ENCODE assay signal across 23 cellular contexts in the genomic region with DNA sequence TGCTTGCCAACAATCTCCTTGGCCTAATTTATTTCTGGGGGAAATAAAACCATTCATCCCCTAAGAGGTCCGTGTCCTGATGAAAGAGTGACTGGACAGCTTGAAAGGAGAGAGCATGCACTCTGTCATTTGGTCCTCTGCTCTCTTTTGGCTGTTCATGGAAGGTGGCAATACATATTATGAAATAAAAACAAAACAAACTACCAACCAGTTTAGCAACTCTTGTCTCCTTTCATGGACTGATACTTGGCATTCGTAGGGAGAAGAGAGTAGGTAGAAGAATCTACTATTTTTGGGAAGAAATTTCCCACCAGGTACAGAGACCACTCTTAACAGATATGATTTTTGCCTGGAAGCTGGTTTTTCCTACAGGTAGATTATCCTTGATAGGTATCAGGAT. TPM values are rescaled to one million over a fixed set of nuclear protein-coding genes. Genes with fewer than 3 reads are reported as not detected.
DNase-seq lines count a peak whose midpoint lies in the region; ATAC-seq and TF ChIP-seq lines count a peak whose summit lies in the region.
"Had no signal": no experiment of that assay in that cellular context is flagged by ENCODE, and none has a peak within 500 bp of the region (broad histone marks: within the 10 kb centered on the region; RNA-seq: fewer than 3 reads in every experiment).

No MANE protein-coding gene starts in this region.

- H3K4me3 ChIP-seq in hepatocyte (no peak overlapping the region), GM23248 (no peak overlapping the region)
- H3K4me3 ChIP-seq: cardiac muscle cell, SJSA1, spleen had no signal

- H3K79me2 ChIP-seq in hepatocyte = peaks cover 20% of the 10 kb centered on the region
- H3K79me2 ChIP-seq in GM23248 (ENCODE audit: insufficient read depth) = no peaks in the 10 kb centered on the region

- H3K36me3 Mint-ChIP-seq in WTC11 (no peaks in the 10 kb centered on the region), progenitor cell of endocrine pancreas (ENCODE audit: insufficient read depth) (no peaks in the 10 kb centered on the region)
- H3K36me3 Mint-ChIP-seq: CD14-positive monocyte had no signal

- H3K36me3 ChIP-seq in hepatocyte (replicated peaks; ENCODE audit: insufficient read depth, low read depth) = no peaks in the 10 kb centered on the region
- H3K36me3 ChIP-seq in GM23248 (ENCODE audit: low read depth) = no peaks in the 10 kb centered on the region
- H3K36me3 ChIP-seq: cardiac muscle cell, SJSA1, spleen had no signal

- DNase-seq in WTC11 (ENCODE audit: low spot score) (no peak), hepatocyte (ENCODE audit: low spot score) (no peak), progenitor cell of endocrine pancreas (ENCODE audit: low spot score, unreplicated experiment) (no peak), GM23248 (no peak), NOMO-1 treated with dmso at 0.1 percent for 144 hours (lab: John Stamatoyannopoulos, UW; ENCODE audit: unreplicated experiment) (no peak), SHP77 (lab: John Stamatoyannopoulos, UW) (no peak), NCI-H526 treated with DMSO at 0.1 percent for 48 hours (lab: John Stamatoyannopoulos, UW) (no peak)
- DNase-seq: activated CD4-positive, alpha-beta T cell treated with anti-CD3 and anti-CD28 coated beads, Interleukin-2, amount 50 U/mL, for 48 hours; activated naive CD4-positive, alpha-beta T cell; activated T-cell treated with anti-CD3 and anti-CD28 coated beads for 4 hours; KG1; spleen; stimulated activated CD4-positive, alpha-beta T cell treated with anti-CD3 and anti-CD28 coated beads, Interleukin-4, amount 100 ng/mL, for 24 hours; T-helper 17 cell had no signal

- H3K4me3 Mint-ChIP-seq in WTC11 (no peak overlapping the region), progenitor cell of endocrine pancreas (ENCODE audit: low read depth) (peak overlapping the region; percentile 90)
- H3K4me3 Mint-ChIP-seq: CD14-positive monocyte; dendritic cell treated with granulocyte-macrophage colony-stimulating factor and Interleukin-4, amounts not matched to agents 40 ng/mL and 50 ng/mL, for 4 days; stimulated activated naive CD8-positive, alpha-beta T cell treated with anti-CD3 and anti-CD28 coated beads, Interleukin-15, Interleukin-2, amounts not matched to agents 100 ng/mL and 50 ng/mL, for 24 hours; T-helper 17 cell had no signal

- CTCF ChIA-PET in WTC11 (lab: Charles Lee) = interaction anchor here (0.5 to 3.2 kb wide), 15 partner anchors 9 to 398 kb away, joined by 3 to 22 read pairs (median 5); a partner anchor contains a TSS

- no peak for ATAC-seq in WTC11
- ATAC-seq: T-helper 17 cell had no signal

- peak overlapping the region; percentile 66 for H3K27ac Mint-ChIP-seq in WTC11
- peak overlapping the region; percentile 94 for H3K27ac Mint-ChIP-seq in progenitor cell of endocrine pancreas
- H3K27ac Mint-ChIP-seq: dendritic cell treated with granulocyte-macrophage colony-stimulating factor and Interleukin-4, amounts not matched to agents 40 ng/mL and 50 ng/mL, for 4 days; stimulated activated naive CD8-positive, alpha-beta T cell treated with anti-CD3 and anti-CD28 coated beads, Interleukin-15, Interleukin-2, amounts not matched to agents 100 ng/mL and 50 ng/mL, for 24 hours; T-helper 17 cell had no signal

- H3K4me1 Mint-ChIP-seq in WTC11 (peaks cover 49% of the 10 kb centered on the region), progenitor cell of endocrine pancreas (ENCODE audit: low read depth) (peaks cover 47% of the 10 kb centered on the region)

- TF ChIP-seq CTCF in C4-2B (conservative IDR thresholded peaks at IDR 0.05) (no peak; the same call in 1 of the 2 replicates), WTC11 (IDR thresholded peaks at IDR 0.05) (no peak), hepatocyte (IDR thresholded peaks at IDR 0.05; ENCODE audit: poor library complexity) (no peak), progenitor cell of endocrine pancreas (IDR thresholded peaks at IDR 0.05; ENCODE audit: unreplicated experiment) (no peak)

- H2AFZ ChIP-seq in hepatocyte (no peak overlapping the region), GM23248 (no peak overlapping the region)

- H3K9me2 ChIP-seq in hepatocyte (replicated peaks; ENCODE audit: insufficient read depth) (no peaks in the 10 kb centered on the region), GM23248 (ENCODE audit: insufficient read depth) (no peaks in the 10 kb centered on the region)

- H3K9me3 Mint-ChIP-seq in WTC11 (no peaks in the 10 kb centered on the region), progenitor cell of endocrine pancreas (ENCODE audit: low read depth) (no peaks in the 10 kb centered on the region)
- H3K9me3 Mint-ChIP-seq: CD14-positive monocyte; dendritic cell treated with granulocyte-macrophage colony-stimulating factor and Interleukin-4, amounts not matched to agents 40 ng/mL and 50 ng/mL, for 4 days; stimulated activated naive CD8-positive, alpha-beta T cell treated with anti-CD3 and anti-CD28 coated beads, Interleukin-15, Interleukin-2, amounts not matched to agents 100 ng/mL and 50 ng/mL, for 24 hours had no signal

- H3K9me3 ChIP-seq in hepatocyte (ENCODE audit: low read depth) (no peaks in the 10 kb centered on the region), GM23248 (ENCODE audit: low read depth) (no peaks in the 10 kb centered on the region)
- H3K9me3 ChIP-seq: SJSA1, spleen had no signal

- no peak overlapping the region for H3K9ac ChIP-seq in GM23248

- H3K4me2 ChIP-seq in hepatocyte (peak overlapping the region; percentile 51), GM23248 (ENCODE audit: unreplicated experiment) (no peak overlapping the region)

- no peaks in the 10 kb centered on the region for H4K20me1 ChIP-seq in hepatocyte (ENCODE audit: insufficient read depth, poor library complexity, severe bottlenecking)
- no peaks in the 10 kb centered on the region for H4K20me1 ChIP-seq in GM23248 (ENCODE audit: insufficient read depth)

- POLR2A ChIA-PET in WTC11 (lab: Charles Lee) = interaction anchor here (1.0 to 2.2 kb wide), 4 partner anchors 9 to 54 kb away, joined by 3 to 22 read pairs (median 4); a partner anchor contains a TSS

- no peaks in the 10 kb centered on the region for H3K27me3 Mint-ChIP-seq in WTC11 (ENCODE audit: low read depth)
- no peaks in the 10 kb centered on the region for H3K27me3 Mint-ChIP-seq in progenitor cell of endocrine pancreas

- H3K27ac ChIP-seq in C4-2B = peak overlapping the region; percentile 97; the same call in 1 of the 2 replicates
- peak overlapping the region; percentile 89 for H3K27ac ChIP-seq in hepatocyte
- no peak overlapping the region for H3K27ac ChIP-seq in GM23248
- H3K27ac ChIP-seq: cardiac muscle cell, SJSA1 had no signal

- H3K27me3 ChIP-seq in hepatocyte = no peaks in the 10 kb centered on the region
- H3K27me3 ChIP-seq in GM23248 (replicated peaks; ENCODE audit: insufficient read depth) = no peaks in the 10 kb centered on the region
- H3K27me3 ChIP-seq: SJSA1 had no signal

- 73% methylated on average over 2 of the region's 2 CpGs for WGBS in hepatocyte (ENCODE audit: low lambda C conversion rate, missing lambda C conversion rate)
- WGBS in GM23248 (ENCODE audit: low coverage in 1 of 2, low lambda C conversion rate in 2 of 2, missing lambda C conversion rate in 2 of 2), 2 experiments = 58 to 67% methylated on average over 2 of the region's 2 CpGs

- peaks cover 16% of the 10 kb centered on the region for H3F3A ChIP-seq in GM23248 (ENCODE audit: insufficient read depth)

- in situ Hi-C loops in GM23248 (cut with MboI) = no loop called here

- H3K4me1 ChIP-seq in hepatocyte (ENCODE audit: insufficient read depth) (peaks cover 20% of the 10 kb centered on the region), GM23248 (ENCODE audit: insufficient read depth) (peaks cover 22% of the 10 kb centered on the region)

TF ChIP-seq in WTC11, 78 proteins besides CTCF, POLR2A, EP300 and RAD21 (continues in another document):
- TF ChIP-seq FOXK1 (CRISPR knock-in tag; IDR thresholded peaks at IDR 0.05) (no peak), NR2C2 (CRISPR knock-in tag; IDR thresholded peaks at IDR 0.05) (no peak), MYBL2 (CRISPR knock-in tag; IDR thresholded peaks at IDR 0.05) (no peak)

RNA-seq across cellular contexts. Expression of a gene that starts 0.7 kb away (rescaled TPM):
- total RNA-seq in WTC11 (2021) (2.3 to 2.7 TPM (median 2.4 TPM) in 3 replicates), hepatocyte (16.7 and 18.3 TPM in 2 replicates), progenitor cell of endocrine pancreas (31.3 and 31.9 TPM in 2 replicates)
- polyA plus RNA-seq in hepatocyte (15.7 and 18.7 TPM in 2 replicates), GM23248 (2016; fragmentation: Nextera tagmentation; extraction: Ambion mirVana) (not detected in 2 replicates)
- total RNA-seq in GM23248 (2014; rRNA removed; shearing (Covaris generic)) = not detected in 2 replicates
- total RNA-seq: frontal cortex, H4 had no signal

RNA-seq across cellular contexts. Expression of a gene that starts 17.7 kb away (rescaled TPM):
- total RNA-seq in WTC11 (2021) (9.8 to 12.0 TPM (median 10.2 TPM) in 3 replicates), hepatocyte (25.7 and 25.8 TPM in 2 replicates), progenitor cell of endocrine pancreas (8.7 and 8.8 TPM in 2 replicates)
- polyA plus RNA-seq in hepatocyte (4.5 and 5.6 TPM in 2 replicates), GM23248 (2016; fragmentation: Nextera tagmentation; extraction: Ambion mirVana) (2.4 TPM in 2 replicates)
- total RNA-seq in GM23248 (2014; rRNA removed; shearing (Covaris generic)) = 6.7 and 7.8 TPM in 2 replicates

RNA-seq across cellular contexts. Expression of a gene that starts 19.8 kb away (rescaled TPM):
- total RNA-seq in WTC11 (2021) (16.8 to 21.0 TPM (median 20.9 TPM) in 3 replicates), hepatocyte (19.2 and 23.6 TPM in 2 replicates), progenitor cell of endocrine pancreas (9.6 and 10.6 TPM in 2 replicates)
- polyA plus RNA-seq in hepatocyte (9.5 and 10.0 TPM in 2 replicates), GM23248 (2016; fragmentation: Nextera tagmentation; extraction: Ambion mirVana) (1.2 and 1.6 TPM in 2 replicates)
- 3.7 and 4.2 TPM in 2 replicates for total RNA-seq in GM23248 (2014; rRNA removed; shearing (Covaris generic))

RNA-seq across cellular contexts. Expression of a gene that starts 55.4 kb away (rescaled TPM):
- total RNA-seq in WTC11 (2021) (0.26 to 0.30 TPM in 2 of 3 replicates, not detected in the other), hepatocyte (16.0 and 16.8 TPM in 2 replicates), progenitor cell of endocrine pancreas (not detected in 2 replicates)
- polyA plus RNA-seq in hepatocyte (12.4 and 13.5 TPM in 2 replicates), GM23248 (2016; fragmentation: Nextera tagmentation; extraction: Ambion mirVana) (not detected in 2 replicates)
- total RNA-seq in GM23248 (2014; rRNA removed; shearing (Covaris generic)) = not detected in 2 replicates
- total RNA-seq: cardiac muscle cell, epithelial cell of proximal tubule, frontal cortex, H4 had no signal
- polyA plus RNA-seq: cardiac muscle cell, CD14-positive monocyte had no signal
